19 cellular contexts compared by ENCODE assay signal in genomic region chr1:156048663-156049258, GRCh38. TPM values are rescaled to one million over a fixed set of nuclear protein-coding genes. Genes with fewer than 3 reads are reported as not detected.
DNase-seq lines count a peak whose midpoint lies in the region; ATAC-seq, FAIRE-seq and TF ChIP-seq lines count a peak whose summit lies in the region.
"Had no signal": no experiment of that assay in that cellular context is flagged by ENCODE, and none has a peak within 500 bp of the region (broad histone marks: within the 10 kb centered on the region; RNA-seq: fewer than 3 reads in every experiment).

No MANE protein-coding gene starts in this region.

- BruUV-seq in endothelial cell of umbilical vein (replicated peaks; lab: Mats Ljungman, UMichigan), result no TSS peak

- no peak for TF ChIP-seq CTCF in WTC11 (IDR thresholded peaks at IDR 0.05)
- TF ChIP-seq CTCF in endothelial cell of umbilical vein (IDR thresholded peaks at IDR 0.05; ENCODE audit: extremely low read depth in 1 of 2, insufficient read depth in 1 of 2, low read depth in 1 of 2, low read length in 2 of 2), result no peak
- TF ChIP-seq CTCF in osteoblast (IDR thresholded peaks at IDR 0.05; ENCODE audit: extremely low read depth, low read depth, low read length), result no peak

- dilution Hi-C loops in endothelial cell of umbilical vein (cut with MboI; ENCODE audit: extremely low pct_ligation_motif_present, low sequenced_read_pairs), result no loop called here

- H3K36me3 Mint-ChIP-seq in WTC11, result peaks cover 21% of the 10 kb centered on the region

- no peaks in the 10 kb centered on the region for H3K27me3 Mint-ChIP-seq in WTC11 (ENCODE audit: low read depth)
- H3K27me3 Mint-ChIP-seq: CD4-positive, alpha-beta T cell had no signal

- no peak overlapping the region for H3K4me3 Mint-ChIP-seq in WTC11
- H3K4me3 Mint-ChIP-seq: CD4-positive, alpha-beta T cell; GM23338 had no signal

- POLR2A ChIA-PET in WTC11 (lab: Charles Lee) (interaction anchor here (0.6 kb wide), 1 partner anchor 10 kb away, joined by 4 read pairs; no protein-coding TSS in a partner anchor), endothelial cell of umbilical vein (lab: Charles Lee) (interaction anchor here (0.6 kb wide), 1 partner anchor 130 kb away, joined by 4 read pairs; no protein-coding TSS in a partner anchor)

- no peak overlapping the region for H3K4me3 ChIP-seq in MG63
- H3K4me3 ChIP-seq in endothelial cell of umbilical vein (replicated peaks in 1 of 3; ENCODE audit: insufficient read depth in 1 of 3, low read depth in 1 of 3, low read length in 3 of 3), result no peak overlapping the region
- no peak overlapping the region for H3K4me3 ChIP-seq in osteoblast (ENCODE audit: insufficient read depth, low read length)
- H3K4me3 ChIP-seq: GM23338 had no signal

- H3K4me2 ChIP-seq in endothelial cell of umbilical vein (ENCODE audit: insufficient read depth, low read length) (no peak overlapping the region), osteoblast (ENCODE audit: insufficient read depth, low read length) (no peak overlapping the region)
- H3K4me2 ChIP-seq: GM23338 had no signal

- no peaks in the 10 kb centered on the region for H3K9me3 ChIP-seq in MG63
- H3K9me3 ChIP-seq in endothelial cell of umbilical vein (replicated peaks; ENCODE audit: control insufficient read depth, insufficient read depth, low read length), result no peaks in the 10 kb centered on the region
- H3K9me3 ChIP-seq in osteoblast (ENCODE audit: low read depth, low read length), result no peaks in the 10 kb centered on the region
- H3K9me3 ChIP-seq: Caco-2 had no signal

- no peak overlapping the region for H3K9ac ChIP-seq in endothelial cell of umbilical vein (replicated peaks; ENCODE audit: extremely low read depth, insufficient read depth, low read length)

- CTCF ChIA-PET in WTC11 (lab: Charles Lee) (interaction anchor here (1.0 to 7.0 kb wide), 3 partner anchors 18 to 111 kb away, joined by 3 to 52 read pairs (median 3); no protein-coding TSS in a partner anchor), endothelial cell of umbilical vein (lab: Charles Lee) (interaction anchor here (0.7 to 2.2 kb wide), 4 partner anchors 17 to 41 kb away, joined by 3 to 14 read pairs (median 4); no protein-coding TSS in a partner anchor)

- TF ChIP-seq POLR2A in endothelial cell of umbilical vein (IDR thresholded peaks at IDR 0.05; ENCODE audit: low read depth, low read length), result no peak

- H2AFZ ChIP-seq in endothelial cell of umbilical vein (ENCODE audit: low read depth, low read length) (no peak overlapping the region), osteoblast (ENCODE audit: low read length) (no peak overlapping the region)
- H2AFZ ChIP-seq: GM23338 had no signal

- H3K9me3 Mint-ChIP-seq in WTC11, result no peaks in the 10 kb centered on the region
- H3K9me3 Mint-ChIP-seq: CD4-positive, alpha-beta T cell; GM23338 had no signal

- H3K4me1 ChIP-seq in endothelial cell of umbilical vein (ENCODE audit: control insufficient read depth, extremely low read depth, insufficient read depth, low read length) (peaks cover 12% of the 10 kb centered on the region), osteoblast (ENCODE audit: insufficient read depth, low read length) (peaks cover 5% of the 10 kb centered on the region)

- peak overlapping the region; percentile 15; the same call in 1 of the 2 replicates for H3K27ac Mint-ChIP-seq in WTC11
- H3K27ac Mint-ChIP-seq: CD4-positive, alpha-beta T cell; GM23338 had no signal

- peak; percentile 38 for FAIRE-seq in endothelial cell of umbilical vein (lab: Jason Lieb, UNC)
- FAIRE-seq: D721Med, G401.6, GM12891, H54, HTR-8/SVneo had no signal

- H3K27me3 ChIP-seq in MG63 (no peaks in the 10 kb centered on the region), endothelial cell of umbilical vein (ENCODE audit: control insufficient read depth in 2 of 2, insufficient read depth in 2 of 2, low read length in 2 of 2) (no peaks in the 10 kb centered on the region), osteoblast (ENCODE audit: insufficient read depth, low read length) (no peaks in the 10 kb centered on the region)

- no peak for ATAC-seq in WTC11
- ATAC-seq: GM23338 had no signal

- H3K4me1 Mint-ChIP-seq in WTC11, result peaks cover 6% of the 10 kb centered on the region; the same call in 1 of the 2 replicates

- H4K20me1 ChIP-seq in endothelial cell of umbilical vein (replicated peaks; ENCODE audit: control insufficient read depth, extremely low read depth, insufficient read depth, low read length), result no peaks in the 10 kb centered on the region
- peaks cover 10% of the 10 kb centered on the region for H4K20me1 ChIP-seq in osteoblast (ENCODE audit: insufficient read depth, low read length)

- intact Hi-C loops in endothelial cell of umbilical vein (cut with micrococcal nuclease), result no loop called here

- H3K79me2 ChIP-seq in endothelial cell of umbilical vein (ENCODE audit: control insufficient read depth, insufficient read depth, low read length) (peaks cover 15% of the 10 kb centered on the region), osteoblast (ENCODE audit: insufficient read depth, low read length) (peaks cover 19% of the 10 kb centered on the region)

- H3K36me3 ChIP-seq in MG63 (peaks cover 47% of the 10 kb centered on the region), endothelial cell of umbilical vein (ENCODE audit: control insufficient read depth in 2 of 2, extremely low read depth in 1 of 2, insufficient read depth in 2 of 2, low read length in 2 of 2) (peaks cover 0 to 10% of the 10 kb centered on the region in 2 experiments), osteoblast (ENCODE audit: insufficient read depth, low read length) (peaks cover 37% of the 10 kb centered on the region)

- no peaks in the 10 kb centered on the region for H3K9me1 ChIP-seq in endothelial cell of umbilical vein (replicated peaks; ENCODE audit: control insufficient read depth, extremely low read depth, insufficient read depth, low read length)

- DNase-seq in MG63 (peak; percentile 17), WTC11 (ENCODE audit: low spot score) (no peak), endothelial cell of umbilical vein (ENCODE audit: low read depth, low spot score) (peak; percentile 17), osteoblast (ENCODE audit: insufficient read length, low spot score, missing footprints) (peak; percentile 11), activated T-cell treated with anti-CD3 and anti-CD28 coated beads for 4 hours (no peak), ureter (ENCODE audit: low spot score) (no peak), NCI-H2171 (lab: John Stamatoyannopoulos, UW) (no peak)
- DNase-seq: Caco-2; CD4-positive, alpha-beta T cell; HCEC 1CT; IMR-90 had no signal

- H3K27ac ChIP-seq in endothelial cell of umbilical vein (ENCODE audit: insufficient read depth, low read depth, low read length) (no peak overlapping the region), osteoblast (ENCODE audit: low read depth, low read length) (no peak overlapping the region)
- H3K27ac ChIP-seq: C4-2B had no signal

RNA-seq across cellular contexts. Expression of gene UBQLN4, which starts 4.8 kb away (rescaled TPM):
- total RNA-seq in MG63 (2014; rRNA removed; shearing (Covaris generic); ENCODE audit: low replicate concordance), result 29.3 and 40.3 TPM in 2 replicates
- total RNA-seq in WTC11 (2021) (35.0 to 37.3 TPM (median 36.3 TPM) in 3 replicates), endothelial cell of umbilical vein (48.1 and 50.8 TPM in 2 replicates), osteoblast (10.6 and 13.0 TPM in 2 replicates), ureter (40.0 TPM)
- 50.5 and 53.6 TPM in 2 replicates for polyA plus RNA-seq in endothelial cell of umbilical vein
- 35.4 and 37.2 TPM in 2 replicates for polyA plus RNA-seq in endothelial cell of umbilical vein (2011; cell fraction: cytosol; rRNA removed)
- polyA plus RNA-seq in endothelial cell of umbilical vein (2011; cell fraction: nucleus; rRNA removed), result 69.3 and 71.6 TPM in 2 replicates
- polyA plus RNA-seq in endothelial cell of umbilical vein (2012), result 33.9 and 41.1 TPM in 2 replicates
- polyA minus RNA-seq in endothelial cell of umbilical vein, result 56.5 and 63.4 TPM in 2 replicates
- 33.5 TPM for polyA minus RNA-seq in endothelial cell of umbilical vein (2011; cell fraction: cytosol; rRNA and poly(A)+ RNA removed)
- polyA minus RNA-seq in endothelial cell of umbilical vein (2011; cell fraction: nucleus; rRNA and poly(A)+ RNA removed), result 22.3 and 29.8 TPM in 2 replicates

RNA-seq across cellular contexts. Expression of gene LAMTOR2, which starts 5.8 kb away (rescaled TPM):
- 5.8 and 16.9 TPM in 2 replicates for total RNA-seq in MG63 (2014; rRNA removed; shearing (Covaris generic); ENCODE audit: low replicate concordance)
- total RNA-seq in WTC11 (2021) (62.4 to 75.7 TPM (median 73.8 TPM) in 3 replicates), endothelial cell of umbilical vein (77.7 and 80.3 TPM in 2 replicates), osteoblast (36.6 and 40.1 TPM in 2 replicates), ureter (47.5 TPM)
- polyA plus RNA-seq in endothelial cell of umbilical vein, result 136 and 145 TPM in 2 replicates
- 127 and 134 TPM in 2 replicates for polyA plus RNA-seq in endothelial cell of umbilical vein (2011; cell fraction: cytosol; rRNA removed)
- 26.3 and 33.6 TPM in 2 replicates for polyA plus RNA-seq in endothelial cell of umbilical vein (2011; cell fraction: nucleus; rRNA removed)
- 80.8 and 89.4 TPM in 2 replicates for polyA plus RNA-seq in endothelial cell of umbilical vein (2012)
- polyA minus RNA-seq in endothelial cell of umbilical vein, result 34.9 and 36.8 TPM in 2 replicates
- 31.1 TPM for polyA minus RNA-seq in endothelial cell of umbilical vein (2011; cell fraction: cytosol; rRNA and poly(A)+ RNA removed)
- 5.2 and 7.0 TPM in 2 replicates for polyA minus RNA-seq in endothelial cell of umbilical vein (2011; cell fraction: nucleus; rRNA and poly(A)+ RNA removed)

RNA-seq across cellular contexts. Expression of gene RAB25, which starts 12.2 kb away (rescaled TPM):
- not detected in 2 replicates for total RNA-seq in MG63 (2014; rRNA removed; shearing (Covaris generic); ENCODE audit: low replicate concordance)
- total RNA-seq in WTC11 (2021) (61.9 to 82.8 TPM (median 82.5 TPM) in 3 replicates), endothelial cell of umbilical vein (not detected in 2 replicates), osteoblast (not detected in 2 replicates), ureter (182 TPM)
- polyA plus RNA-seq in endothelial cell of umbilical vein, result not detected in 2 replicates
- polyA plus RNA-seq in endothelial cell of umbilical vein (2011; cell fraction: cytosol; rRNA removed), result not detected in 2 replicates
- not detected in 2 replicates for polyA plus RNA-seq in endothelial cell of umbilical vein (2011; cell fraction: nucleus; rRNA removed)
- not detected in 2 replicates for polyA plus RNA-seq in endothelial cell of umbilical vein (2012)
- 0.53 TPM in 1 of 2 replicates, not detected in the other for polyA minus RNA-seq in endothelial cell of umbilical vein
- polyA minus RNA-seq in endothelial cell of umbilical vein (2011; cell fraction: cytosol; rRNA and poly(A)+ RNA removed), result not detected
- not detected in 2 replicates for polyA minus RNA-seq in endothelial cell of umbilical vein (2011; cell fraction: nucleus; rRNA and poly(A)+ RNA removed)
- total RNA-seq: IMR-90 had no signal
- polyA plus RNA-seq: BJ, IMR-90 had no signal

RNA-seq across cellular contexts. Expression of gene SSR2, which starts 28.0 kb away (rescaled TPM):
- total RNA-seq in MG63 (2014; rRNA removed; shearing (Covaris generic); ENCODE audit: low replicate concordance), result 243 and 387 TPM in 2 replicates
- total RNA-seq in WTC11 (2021) (172 to 175 TPM (median 174 TPM) in 3 replicates), endothelial cell of umbilical vein (339 and 362 TPM in 2 replicates), osteoblast (332 and 415 TPM in 2 replicates), ureter (189 TPM)
- polyA plus RNA-seq in endothelial cell of umbilical vein, result 1,337 and 1,787 TPM in 2 replicates
- 1,307 and 1,533 TPM in 2 replicates for polyA plus RNA-seq in endothelial cell of umbilical vein (2011; cell fraction: cytosol; rRNA removed)
- 531 and 557 TPM in 2 replicates for polyA plus RNA-seq in endothelial cell of umbilical vein (2011; cell fraction: nucleus; rRNA removed)
- polyA plus RNA-seq in endothelial cell of umbilical vein (2012), result 362 and 401 TPM in 2 replicates
- polyA minus RNA-seq in endothelial cell of umbilical vein, result 780 and 932 TPM in 2 replicates
- 99.6 TPM for polyA minus RNA-seq in endothelial cell of umbilical vein (2011; cell fraction: cytosol; rRNA and poly(A)+ RNA removed)
- polyA minus RNA-seq in endothelial cell of umbilical vein (2011; cell fraction: nucleus; rRNA and poly(A)+ RNA removed), result 84.7 and 121 TPM in 2 replicates

RNA-seq across cellular contexts. Expression of gene MEX3A, which starts 33.5 kb away (rescaled TPM):
- 2.3 and 2.7 TPM in 2 replicates for total RNA-seq in MG63 (2014; rRNA removed; shearing (Covaris generic); ENCODE audit: low replicate concordance)
- total RNA-seq in WTC11 (2021), result 66.3 to 79.1 TPM (median 70.6 TPM) in 3 replicates
- total RNA-seq in endothelial cell of umbilical vein, result 23.6 and 26.6 TPM in 2 replicates
- polyA plus RNA-seq in endothelial cell of umbilical vein, result 20.2 and 22.0 TPM in 2 replicates
- polyA plus RNA-seq in endothelial cell of umbilical vein (2011; cell fraction: cytosol; rRNA removed), result 14.0 and 16.6 TPM in 2 replicates
- 17.9 and 22.9 TPM in 2 replicates for polyA plus RNA-seq in endothelial cell of umbilical vein (2011; cell fraction: nucleus; rRNA removed)
- polyA plus RNA-seq in endothelial cell of umbilical vein (2012), result 14.7 and 16.6 TPM in 2 replicates
- 26.8 and 30.9 TPM in 2 replicates for polyA minus RNA-seq in endothelial cell of umbilical vein
- polyA minus RNA-seq in endothelial cell of umbilical vein (2011; cell fraction: cytosol; rRNA and poly(A)+ RNA removed), result 3.7 TPM
- polyA minus RNA-seq in endothelial cell of umbilical vein (2011; cell fraction: nucleus; rRNA and poly(A)+ RNA removed), result 10.9 and 12.6 TPM in 2 replicates
- 0.88 and 1.1 TPM in 2 replicates for total RNA-seq in osteoblast
- 1.2 TPM for total RNA-seq in ureter

Comparison
In these comparisons a context has a peak if more than half of its experiments do, and no peak if none do; other contexts are left out.
1. DNase-seq: peak in MG63 (single experiment), endothelial cell of umbilical vein (single experiment) and osteoblast (single experiment); none in WTC11 (single experiment), activated T-cell treated with anti-CD3 and anti-CD28 coated beads for 4 hours (single experiment), ureter (single experiment) and NCI-H2171 (single experiment).
2. RNA of gene RAB25, which starts 12.2 kb away (total RNA-seq): 182 TPM in ureter (single experiment) and 61.9 to 82.8 TPM in WTC11; not detected in endothelial cell of umbilical vein, not detected in MG63 and not detected in osteoblast; every median in the first group is over 10 times any median in the second.